ENCODE assay signal across 2 cellular contexts in the genomic region with DNA sequence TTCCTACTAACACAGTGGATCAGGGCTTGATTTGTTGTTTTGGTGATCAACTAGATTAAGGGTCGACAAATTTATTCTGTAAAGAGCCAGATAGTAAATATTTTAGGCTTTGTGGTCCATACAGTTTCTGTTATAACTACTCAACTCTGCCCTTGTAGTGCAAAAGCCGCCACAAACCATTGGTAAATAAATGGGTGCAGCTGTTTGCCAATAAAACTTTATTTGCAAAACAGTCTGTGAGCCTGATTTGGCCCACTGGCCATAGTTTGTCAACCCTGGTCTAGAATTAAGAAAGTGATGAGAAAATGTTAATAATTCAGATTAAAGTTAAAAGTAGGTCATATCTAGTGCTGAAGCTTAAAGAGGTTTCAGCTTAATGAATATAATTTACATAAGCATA.
TF ChIP-seq lines count a peak whose summit lies in the region.

No MANE protein-coding gene starts in this region.

TF ChIP-seq in A549, 52 proteins besides CTCF, POLR2A, EP300 and RAD21 (continued from another document):
- TF ChIP-seq MAFK (IDR thresholded peaks at IDR 0.05; ENCODE audit: partially characterized antibody) (no peak), BCL3 (IDR thresholded peaks at IDR 0.05) (no peak)

TF ChIP-seq in GM12878, 131 proteins besides CTCF, POLR2A, EP300 and RAD21:
- peak; percentile 35; the same call in 1 of the 2 replicates for TF ChIP-seq ZBTB40 (IDR thresholded peaks at IDR 0.05; ENCODE audit: borderline replicate concordance)
- no peak for TF ChIP-seq PML (IDR thresholded peaks at IDR 0.05; ENCODE audit: low read length)
